In the genomic region with DNA sequence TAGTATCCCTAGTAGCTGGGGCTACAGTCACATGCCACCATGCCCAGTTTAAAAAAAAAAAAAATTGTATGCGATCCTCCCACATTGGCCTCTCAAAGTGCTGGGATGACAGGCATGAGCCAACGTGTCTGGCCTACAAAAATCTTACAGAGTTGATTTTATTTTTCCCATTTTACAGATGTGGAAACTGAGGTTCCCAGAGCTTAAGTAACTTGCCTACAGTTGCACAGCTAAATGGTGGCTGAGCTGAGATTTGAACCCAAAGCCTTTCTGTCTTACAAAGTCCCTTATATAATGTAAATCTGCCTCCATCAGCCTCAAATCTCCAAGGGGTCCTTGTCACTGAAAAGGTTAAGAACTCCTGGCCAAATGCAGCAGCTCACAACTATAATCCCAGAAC, we compare ENCODE assay signal across 1 cellular context.
TF ChIP-seq lines count a peak whose summit lies in the region.

No MANE protein-coding gene starts in this region.

TF ChIP-seq in HepG2, 621 proteins besides CTCF, POLR2A, EP300 and RAD21:
- TF ChIP-seq ZNF629 (CRISPR knock-in tag; conservative IDR thresholded peaks at IDR 0.05): peak; percentile 59; the same call in 1 of the 2 replicates
- no peak for TF ChIP-seq ISL2 (CRISPR knock-in tag; IDR thresholded peaks at IDR 0.05)
